In genomic region chr15:45401665-45402161, GRCh38 we compare ENCODE assay signal across 8 cellular contexts. TPM values are rescaled to one million over a fixed set of nuclear protein-coding genes. Genes with fewer than 3 reads are reported as not detected.
A peak's percentile ranks its signal among the peaks of the same experiment; 100 is the strongest.
DNase-seq lines count a peak whose midpoint lies in the region; ATAC-seq and TF ChIP-seq lines count a peak whose summit lies in the region.

No MANE protein-coding gene starts in this region.

- H3K27me3 ChIP-seq in adrenal gland, result no peaks in the 10 kb centered on the region
- no peaks in the 10 kb centered on the region for H3K27me3 ChIP-seq in left lung
- H3K27me3 ChIP-seq in thyroid gland, result no peaks in the 10 kb centered on the region

- H3K9me3 ChIP-seq in adrenal gland (replicated peaks in 1 of 3) (no peaks in the 10 kb centered on the region), left lung (no peaks in the 10 kb centered on the region), thyroid gland (no peaks in the 10 kb centered on the region)

- DNase-seq in adrenal gland, result peak in 2 of 7 donors; percentile 18 to 53
- DNase-seq in left lung, result no peak
- DNase-seq in thyroid gland, result no peak
- DNase-seq in iPS-NIHi7 (ENCODE audit: extremely low spot score), result no peak

- H3K36me3 ChIP-seq in adrenal gland (replicated peaks in 1 of 2), result peaks cover 0 to 13% of the 10 kb centered on the region in 2 donors
- H3K36me3 ChIP-seq in left lung, result peaks cover 0 to 17% of the 10 kb centered on the region in 2 donors
- peaks cover 0 to under 1% of the 10 kb centered on the region in 2 donors for H3K36me3 ChIP-seq in thyroid gland

- TF ChIP-seq CTCF in adrenal gland (IDR thresholded peaks at IDR 0.05) (no peak), left lung (IDR thresholded peaks at IDR 0.05) (no peak), thyroid gland (IDR thresholded peaks at IDR 0.05) (no peak)

- WGBS in adrenal gland, 4 donors, result 2 to 3% (median 3%) methylated on average over 10 to 12 of the region's 12 CpGs
- 2 to 4% methylated on average over 9 to 12 of the region's 12 CpGs for WGBS in thyroid gland, 2 donors

- ATAC-seq in GM18517 (IDR thresholded peaks at IDR 0.05; ENCODE audit: unreplicated experiment) (peak; percentile 7), HG03159 (IDR thresholded peaks at IDR 0.05; ENCODE audit: unreplicated experiment) (peak; percentile 4), left lung (peak; percentile 19), HG03565 (IDR thresholded peaks at IDR 0.05; ENCODE audit: unreplicated experiment) (no peak), GM18505 (IDR thresholded peaks at IDR 0.05; ENCODE audit: unreplicated experiment) (no peak)

- H3K4me3 ChIP-seq in adrenal gland (peak overlapping the region; percentile 20 to 98 (median 78)), left lung (peak overlapping the region; percentile 68 to 85), thyroid gland (replicated peaks in 1 of 3) (peak overlapping the region; percentile 65 to 97 (median 90))

- H3K27ac ChIP-seq in adrenal gland, result peak overlapping the region in 4 of 5 donors; percentile 89 to 94 (median 89)
- H3K27ac ChIP-seq in left lung, result peak overlapping the region; percentile 90 to 98
- H3K27ac ChIP-seq in thyroid gland, result peak overlapping the region; percentile 38 to 90 (median 85)

- H3K4me1 ChIP-seq in adrenal gland (replicated peaks in 1 of 2) (peaks cover 12 to 30% of the 10 kb centered on the region in 2 donors), left lung (peaks cover 4 to 38% of the 10 kb centered on the region in 2 donors), thyroid gland (peaks cover 14 to 16% of the 10 kb centered on the region in 2 donors)

- TF ChIP-seq POLR2A in adrenal gland (IDR thresholded peaks at IDR 0.05) (no peak), thyroid gland (IDR thresholded peaks at IDR 0.05) (no peak), GM18505 (IDR thresholded peaks at IDR 0.05; ENCODE audit: borderline replicate concordance, extremely low read depth, insufficient read depth, insufficient read length) (no peak)

- intact Hi-C loops in adrenal gland (cut with DNase I), result loop anchor here in 1 of 2 donors (10.0 kb wide), 1 partner anchor 237 kb away; no protein-coding TSS in a partner anchor
- intact Hi-C loops in left lung (cut with DNase I), result no loop called here
- intact Hi-C loops in thyroid gland (cut with DNase I), result no loop called here

RNA-seq across cellular contexts. Expression of gene GATM, which starts 23.4 kb away (rescaled TPM):
- 10 to 100 TPM; 15.1 to 73.2 (median 33.1) TPM for total RNA-seq in adrenal gland
- polyA plus RNA-seq in adrenal gland, result 10 to 100 TPM in 1 of 3 donors, 1 to 10 TPM in 2; 6.8 to 10.9 (median 8.6) TPM
- 1 to 10 TPM; 5.4 to 6.8 TPM for total RNA-seq in left lung
- total RNA-seq in thyroid gland, result 10 to 100 TPM; 20.6 to 62.3 (median 51.0) TPM

Comparison
In these comparisons a context has a peak if more than half of its experiments do, and no peak if none do; other contexts are left out.
1. ATAC-seq: peak in GM18517 (single experiment), HG03159 (single experiment) and left lung (single experiment); none in HG03565 (single experiment) and GM18505 (single experiment).
2. Peak in every context shown above with its lines, with median percentiles within 50 percentile points of each other: H3K27ac ChIP-seq and H3K4me3 ChIP-seq.